15 cellular contexts compared by ENCODE assay signal in genomic region chr12:124428792-124429281, GRCh38.
DNase-seq lines count a peak whose midpoint lies in the region; ATAC-seq and TF ChIP-seq lines count a peak whose summit lies in the region.
"Had no signal": no experiment of that assay in that cellular context is flagged by ENCODE, and none has a peak within 500 bp of the region (broad histone marks: within the 10 kb centered on the region; RNA-seq: fewer than 3 reads in every experiment).

No MANE protein-coding gene starts in this region.

- peaks cover 7 to 16% of the 10 kb centered on the region in 2 donors for H3K4me1 Mint-ChIP-seq in stimulated activated naive B cell treated with anti-CD40 and anti-IgM and Interleukin-4, amounts not matched to agents 10 μg/mL and 1 μg/mL and 100 μg/mL, for 72 hours

- H3K4me3 ChIP-seq in ACC112 (ENCODE audit: low read depth, low read length), result no peak overlapping the region
- H3K4me3 ChIP-seq in SK-N-SH (ENCODE audit: low read depth in 2 of 2, low read length in 1 of 2), result no peak overlapping the region
- no peak overlapping the region for H3K4me3 ChIP-seq in fibroblast of villous mesenchyme (ENCODE audit: low read depth, low read length)
- H3K4me3 ChIP-seq in ovary, result no peak overlapping the region

- H3K9me3 Mint-ChIP-seq in stimulated activated naive B cell treated with anti-CD40 and anti-IgM and Interleukin-4, amounts not matched to agents 10 μg/mL and 1 μg/mL and 100 μg/mL, for 72 hours, result no peaks in the 10 kb centered on the region
- H3K9me3 Mint-ChIP-seq: IgD-negative memory B cell had no signal

- H2AFZ ChIP-seq in ACC112 (ENCODE audit: low read length, unreplicated experiment) (no peak overlapping the region), SK-N-SH (ENCODE audit: low read depth) (no peak overlapping the region)

- H4K20me1 ChIP-seq in SK-N-SH (ENCODE audit: insufficient read depth), result no peaks in the 10 kb centered on the region

- no peaks in the 10 kb centered on the region for H3K79me2 ChIP-seq in ACC112 (ENCODE audit: control insufficient read depth, insufficient read depth, low read length, unreplicated experiment)
- H3K79me2 ChIP-seq in SK-N-SH (ENCODE audit: insufficient read depth), result peaks cover 14% of the 10 kb centered on the region; the same call in 1 of the 2 replicates

- H3K36me3 Mint-ChIP-seq in stimulated activated naive B cell treated with anti-CD40 and anti-IgM and Interleukin-4, amounts not matched to agents 10 μg/mL and 1 μg/mL and 100 μg/mL, for 72 hours, result peaks cover 36 to 59% of the 10 kb centered on the region in 2 donors

- H3K27me3 ChIP-seq in ACC112 (ENCODE audit: insufficient read depth, low read length) (no peaks in the 10 kb centered on the region), SK-N-SH (ENCODE audit: insufficient read depth) (no peaks in the 10 kb centered on the region), ovary (no peaks in the 10 kb centered on the region)

- no peaks in the 10 kb centered on the region for H3K27me3 Mint-ChIP-seq in stimulated activated naive B cell treated with anti-CD40 and anti-IgM and Interleukin-4, amounts not matched to agents 10 μg/mL and 1 μg/mL and 100 μg/mL, for 72 hours
- H3K27me3 Mint-ChIP-seq: IgD-negative memory B cell had no signal

- peaks cover 7% of the 10 kb centered on the region for H3F3A ChIP-seq in SK-N-SH (replicated peaks; ENCODE audit: insufficient read depth)

- H3K9ac ChIP-seq in SK-N-SH, result no peak overlapping the region

- no peak for TF ChIP-seq POLR2A in ovary (IDR thresholded peaks at IDR 0.05)

- ATAC-seq in stimulated activated naive B cell treated with anti-CD40 and anti-IgM and Interleukin-4, amounts not matched to agents 10 μg/mL and 1 μg/mL and 100 μg/mL, for 72 hours (replicated peaks), result no peak
- ATAC-seq in GM18873 (IDR thresholded peaks at IDR 0.05; ENCODE audit: low FRiP score, unreplicated experiment) (no peak), HG03439 (IDR thresholded peaks at IDR 0.05; ENCODE audit: unreplicated experiment) (no peak)
- ATAC-seq: esophagus mucosa had no signal

- no CpG with 5 or more reads among the region's 13 CpGs for WGBS in SK-N-SH (ENCODE audit: low lambda C conversion rate)
- 27 to 41% (median 40%) methylated on average over 4 to 13 of the region's 13 CpGs for WGBS in ovary, 3 donors

- H3K9me3 ChIP-seq in SK-N-SH, result no peaks in the 10 kb centered on the region
- H3K9me3 ChIP-seq in ovary, result no peaks in the 10 kb centered on the region

- H3K4me2 ChIP-seq in SK-N-SH, result peak overlapping the region; percentile 29; the same call in 1 of the 2 replicates

- TF ChIP-seq RAD21 in SK-N-SH (IDR thresholded peaks at IDR 0.05; ENCODE audit: low read length), result no peak

- peaks cover 4% of the 10 kb centered on the region; the same call in 1 of the 2 replicates for H3K36me3 ChIP-seq in ACC112 (ENCODE audit: insufficient read depth, low read length)
- peaks cover 16 to 45% of the 10 kb centered on the region in 2 experiments for H3K36me3 ChIP-seq in SK-N-SH (replicated peaks in 1 of 2; ENCODE audit: control insufficient read depth in 1 of 2, insufficient read depth in 2 of 2, low read length in 1 of 2)
- H3K36me3 ChIP-seq in ovary, result no peaks in the 10 kb centered on the region

- no peaks in the 10 kb centered on the region for H3K9me2 ChIP-seq in SK-N-SH

- CTCF ChIA-PET in SK-N-SH (lab: Yijun Ruan, JAX), result interaction anchor here (0.7 to 3.0 kb wide), 14 partner anchors 9 to 347 kb away, joined by 3 to 20 read pairs (median 4); no protein-coding TSS in a partner anchor

- DNase-seq in SK-N-SH (peak; percentile 81), fibroblast of villous mesenchyme (ENCODE audit: low read depth) (peak; percentile 78), ovary (peak in 1 of 5 donors; percentile 63), DMS53 (lab: John Stamatoyannopoulos, UW) (no peak)
- no peak for DNase-seq in stimulated activated naive B cell treated with anti-CD40 and anti-IgM and Interleukin-4, amounts not matched to agents 10 μg/mL and 1 μg/mL and 100 μg/mL, for 72 hours
- DNase-seq: aorta; GF-D8; kidney glomerular epithelial cell; NCI-H1930; stimulated activated CD8-positive, alpha-beta memory T cell treated with anti-CD3 and anti-CD28 coated beads, Interleukin-4, amount 100 ng/mL, for 48 hours had no signal

- POLR2A ChIA-PET in SK-N-SH (lab: Yijun Ruan, JAX), result interaction anchor here (0.6 to 1.4 kb wide), 7 partner anchors 36 to 115 kb away, joined by 3 to 5 read pairs (median 3); no protein-coding TSS in a partner anchor

- intact Hi-C loops in ovary (cut with DNase I), result loop anchor here in 1 of 4 donors (10.0 kb wide), 2 partner anchors 64 to 136 kb away; partner anchors contain the start of gene NCOR2

- no peak; a peak in 1 of 4 replicates for TF ChIP-seq EP300 in SK-N-SH (IDR thresholded peaks at IDR 0.05; ENCODE audit: borderline replicate concordance in 1 of 2, low read depth in 1 of 2, low read length in 1 of 2)
- TF ChIP-seq EP300 in ovary (IDR thresholded peaks at IDR 0.05), result no peak

- TF ChIP-seq CTCF in SK-N-SH (IDR thresholded peaks at IDR 0.05), result no peak
- no peak for TF ChIP-seq CTCF in fibroblast of villous mesenchyme (IDR thresholded peaks at IDR 0.05; ENCODE audit: insufficient read depth, low read depth, low read length)
- no peak for TF ChIP-seq CTCF in ovary (IDR thresholded peaks at IDR 0.05)

- H3K4me1 ChIP-seq in ACC112 (ENCODE audit: control insufficient read depth, insufficient read depth, low read length, unreplicated experiment), result peaks cover 21% of the 10 kb centered on the region
- H3K4me1 ChIP-seq in SK-N-SH (ENCODE audit: control insufficient read depth in 1 of 2, insufficient read depth in 2 of 2, low read depth in 1 of 2, low read length in 1 of 2), result peaks cover 13 to 86% of the 10 kb centered on the region in 2 experiments; a peak in 3 of 4 replicates
- H3K4me1 ChIP-seq in ovary (ENCODE audit: insufficient read depth), result peaks cover 14% of the 10 kb centered on the region

- H3K4me3 Mint-ChIP-seq in stimulated activated naive B cell treated with anti-CD40 and anti-IgM and Interleukin-4, amounts not matched to agents 10 μg/mL and 1 μg/mL and 100 μg/mL, for 72 hours, result no peak overlapping the region
- H3K4me3 Mint-ChIP-seq: IgD-negative memory B cell had no signal

- H3K27ac Mint-ChIP-seq in stimulated activated naive B cell treated with anti-CD40 and anti-IgM and Interleukin-4, amounts not matched to agents 10 μg/mL and 1 μg/mL and 100 μg/mL, for 72 hours, result no peak overlapping the region

- peak overlapping the region; percentile 57 for H3K27ac ChIP-seq in ACC112 (ENCODE audit: low read depth, low read length)
- peak overlapping the region; percentile 23 to 95; a peak in 3 of 4 replicates for H3K27ac ChIP-seq in SK-N-SH (ENCODE audit: low read depth in 2 of 2, low read length in 1 of 2)
- peak overlapping the region; percentile 55 to 70 for H3K27ac ChIP-seq in ovary

TF ChIP-seq in SK-N-SH, 30 proteins besides CTCF, POLR2A, EP300 and RAD21:
- TF ChIP-seq RFX5 (IDR thresholded peaks at IDR 0.05; ENCODE audit: low read length) (no peak), NFIC (IDR thresholded peaks at IDR 0.05; ENCODE audit: borderline replicate concordance) (no peak), TEAD4 (IDR thresholded peaks at IDR 0.05; ENCODE audit: borderline replicate concordance, insufficient read depth) (no peak), RXRA (IDR thresholded peaks at IDR 0.05; ENCODE audit: borderline replicate concordance, low read depth) (no peak), PBX3 (IDR thresholded peaks at IDR 0.05) (no peak), RCOR1 (IDR thresholded peaks at IDR 0.05; ENCODE audit: low read length) (no peak), SMC3 (IDR thresholded peaks at IDR 0.05; ENCODE audit: low read depth, low read length) (no peak), POLR2AphosphoS5 (IDR thresholded peaks at IDR 0.05; ENCODE audit: low read depth, low read length) (no peak), FOXJ3 (CRISPR knock-in tag; IDR thresholded peaks at IDR 0.05) (peak; percentile 70; the same call in 1 of the 2 replicates), FOSL2 (IDR thresholded peaks at IDR 0.05; ENCODE audit: borderline replicate concordance, low read depth) (no peak), TAF1 (IDR thresholded peaks at IDR 0.05; ENCODE audit: borderline replicate concordance, low read depth, low read length) (no peak), SIN3A (IDR thresholded peaks at IDR 0.05; ENCODE audit: borderline replicate concordance, low read depth, low read length) (no peak), USF2 (IDR thresholded peaks at IDR 0.05; ENCODE audit: borderline replicate concordance, low read depth, low read length) (no peak), JUND (IDR thresholded peaks at IDR 0.05) (no peak), USF1 (IDR thresholded peaks at IDR 0.05; ENCODE audit: borderline replicate concordance, low read depth) (no peak), ELF1 (IDR thresholded peaks at IDR 0.05) (no peak), MEF2A (IDR thresholded peaks at IDR 0.05; ENCODE audit: borderline replicate concordance, low read depth) (no peak), MXI1 (IDR thresholded peaks at IDR 0.05; ENCODE audit: low read depth, low read length) (peak; percentile 83; the same call in 1 of the 2 replicates)

Comparison
In these comparisons a context has a peak if more than half of its experiments do, and no peak if none do; other contexts are left out.
1. DNase-seq: peak in SK-N-SH (single experiment) and fibroblast of villous mesenchyme (single experiment); none in DMS53 (single experiment) and stimulated activated naive B cell treated with anti-CD40 and anti-IgM and Interleukin-4, amounts not matched to agents 10 μg/mL and 1 μg/mL and 100 μg/mL, for 72 hours (single experiment).
2. Peak in every context shown above with its lines, with median percentiles within 50 percentile points of each other: H3K27ac ChIP-seq.